ENCODE assay signal across 8 cellular contexts in the genomic region with DNA sequence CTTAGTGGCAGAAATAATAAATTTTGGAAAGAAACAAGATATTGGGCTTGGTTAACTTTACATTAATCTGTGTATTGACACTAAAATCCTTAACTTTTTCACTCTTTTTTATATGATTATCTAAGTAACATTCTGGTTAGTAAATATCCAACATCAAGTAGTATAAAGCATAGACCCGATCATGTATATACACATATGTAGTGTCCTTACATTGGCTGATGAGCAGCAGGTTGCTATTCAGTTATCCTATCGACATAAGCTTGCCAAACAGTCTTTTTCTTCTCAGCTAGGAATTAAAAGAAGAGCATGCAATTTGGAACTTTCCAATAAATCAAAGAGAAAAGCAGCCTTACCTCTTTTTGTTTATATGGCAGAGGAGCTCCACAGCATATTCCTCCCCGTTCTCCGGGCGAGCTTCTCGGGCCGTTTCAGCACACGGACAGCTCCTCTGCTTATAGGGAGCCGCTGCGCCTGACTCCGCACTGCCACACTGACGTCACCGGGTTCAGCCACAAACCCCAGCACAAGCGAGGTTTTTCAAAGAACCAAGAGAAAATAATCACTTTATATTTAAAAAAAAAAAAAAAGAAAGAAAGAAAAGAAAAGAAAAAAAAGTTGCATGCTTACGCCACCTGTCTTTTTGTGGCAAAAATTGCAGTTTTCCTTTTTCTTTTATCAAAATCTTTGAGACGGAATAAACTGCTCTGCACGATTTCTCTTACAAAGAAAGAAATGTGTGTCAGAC. TPM values are rescaled to one million over a fixed set of nuclear protein-coding genes. Genes with fewer than 3 reads are reported as not detected.
DNase-seq lines count a peak whose midpoint lies in the region; ATAC-seq and TF ChIP-seq lines count a peak whose summit lies in the region.

Gene SCG2, minus strand, starts transcription at position 430 of the 745 bp plus-strand sequence. CDS start 3,079 bp downstream, outside the sequence.

- no peaks in the 10 kb centered on the region for H3K36me3 ChIP-seq in OCI-LY1 (ENCODE audit: insufficient read depth, low read length)
- no peaks in the 10 kb centered on the region for H3K36me3 ChIP-seq in sigmoid colon

- H3K27me3 ChIP-seq in OCI-LY1 (ENCODE audit: insufficient read depth, low read length) = no peaks in the 10 kb centered on the region
- H3K27me3 ChIP-seq in sigmoid colon = no peaks in the 10 kb centered on the region

- TF ChIP-seq CTCF in Calu3 (IDR thresholded peaks at IDR 0.05; ENCODE audit: unreplicated experiment) = no peak
- TF ChIP-seq CTCF in OCI-LY1 (IDR thresholded peaks at IDR 0.05; ENCODE audit: low read length) = peak; percentile 31; the same call in 1 of the 2 replicates
- peak; percentile 46 for TF ChIP-seq CTCF in astrocyte of the spinal cord (IDR thresholded peaks at IDR 0.05; ENCODE audit: low read depth, low read length)
- no peak for TF ChIP-seq CTCF in sigmoid colon (IDR thresholded peaks at IDR 0.05)

- no peaks in the 10 kb centered on the region for H3K9me2 ChIP-seq in OCI-LY1 (ENCODE audit: low read depth, low read length)

- no peaks in the 10 kb centered on the region for H3K9me3 ChIP-seq in OCI-LY1 (ENCODE audit: low read length)
- H3K9me3 ChIP-seq in sigmoid colon = no peaks in the 10 kb centered on the region

- H3K9ac ChIP-seq in OCI-LY1 (ENCODE audit: low read length) = no peak within 1 kb of the TSS

- in situ Hi-C loops in astrocyte of the spinal cord (cut with HindIII; ENCODE audit: low sequenced_read_pairs) = no loop called here

- no peak for TF ChIP-seq POLR2A in sigmoid colon (IDR thresholded peaks at IDR 0.05)

- no peaks in the 10 kb centered on the region for H3K36me3 Mint-ChIP-seq in Calu3 (ENCODE audit: insufficient read depth, unreplicated experiment)

- no peak within 1 kb of the TSS for H3K27ac Mint-ChIP-seq in Calu3 (ENCODE audit: unreplicated experiment)

- H3K4me2 ChIP-seq in OCI-LY1 (ENCODE audit: low read length) = no peak within 1 kb of the TSS

- H4K20me1 ChIP-seq in OCI-LY1 (ENCODE audit: insufficient read depth, low read length) = no peaks in the 10 kb centered on the region

- no peaks in the 10 kb centered on the region for H3K79me2 ChIP-seq in OCI-LY1 (ENCODE audit: insufficient read depth, low read length)

- H3K4me1 ChIP-seq in OCI-LY1 (ENCODE audit: insufficient read depth, low read length, severe bottlenecking) (no peaks in the 10 kb centered on the region), sigmoid colon (peaks cover 0 to 4% (median 0%) of the 10 kb centered on the region in 4 donors)

- BruUV-seq in Calu3 (replicated peaks; lab: Mats Ljungman, UMichigan) = no TSS peak

- H3F3A ChIP-seq in OCI-LY1 (ENCODE audit: insufficient read depth, low read length) = no peaks in the 10 kb centered on the region

- no peak for TF ChIP-seq EP300 in sigmoid colon (IDR thresholded peaks at IDR 0.05)

- WGBS in sigmoid colon, 2 donors = 9 to 12% methylated on average over 17 of the region's 17 CpGs

- DNase-seq in Calu3 = peak; percentile 75
- DNase-seq in HuH-7 (ENCODE audit: low spot score) = peak; percentile 52
- DNase-seq in astrocyte of the spinal cord (ENCODE audit: low read depth, low spot score) = peak; percentile 96
- DNase-seq in hippocampal formation (lab: John Stamatoyannopoulos, UW) = peak; percentile 8 to 69
- DNase-seq in sigmoid colon = peak; percentile 80

- CTCF ChIA-PET in Calu3 (lab: Charles Lee) = interaction anchor here (0.6 to 1.3 kb wide), 10 partner anchors 13 to 1779 kb away, joined by 3 to 7 read pairs (median 4); no protein-coding TSS in a partner anchor

- H3K4me3 Mint-ChIP-seq in Calu3 (ENCODE audit: low read depth, unreplicated experiment) = peak within 1 kb of the TSS; percentile 8

- ATAC-seq in GM21360 (IDR thresholded peaks at IDR 0.05; ENCODE audit: unreplicated experiment) (peak; percentile 75), GM19328 (IDR thresholded peaks at IDR 0.05; ENCODE audit: unreplicated experiment) (no peak)

- H3K27me3 Mint-ChIP-seq in Calu3 (ENCODE audit: unreplicated experiment) = no peaks in the 10 kb centered on the region

- no peak within 1 kb of the TSS for H2AFZ ChIP-seq in OCI-LY1 (ENCODE audit: low read length)

- no peak within 1 kb of the TSS for H3K27ac ChIP-seq in OCI-LY1 (ENCODE audit: low read depth, low read length, poor library complexity, severe bottlenecking)
- H3K27ac ChIP-seq in sigmoid colon = no peak within 1 kb of the TSS

- intact Hi-C loops in Calu3 (cut with micrococcal nuclease; ENCODE audit: unreplicated experiment) (loop anchor here (1.0 kb wide), 1 partner anchor 143 kb away; no protein-coding TSS in a partner anchor), sigmoid colon (cut with DNase I) (no loop called here)

- H3K4me3 ChIP-seq in OCI-LY1 (ENCODE audit: low read depth, low read length, poor library complexity, severe bottlenecking) = no peak within 1 kb of the TSS
- peak within 1 kb of the TSS; percentile 21 for H3K4me3 ChIP-seq in astrocyte of the spinal cord (ENCODE audit: low read depth, low read length)
- no peak within 1 kb of the TSS for H3K4me3 ChIP-seq in sigmoid colon

- H3K4me1 Mint-ChIP-seq in Calu3 (ENCODE audit: low read depth, unreplicated experiment) = no peaks in the 10 kb centered on the region

- H3K9me3 Mint-ChIP-seq in Calu3 (ENCODE audit: low read depth, unreplicated experiment) = no peaks in the 10 kb centered on the region

RNA-seq across cellular contexts. Expression of gene SCG2, which starts in this region (rescaled TPM):
- total RNA-seq in Calu3 (2022) (0.52 and 0.56 TPM in 2 replicates), sigmoid colon (10 to 100 TPM in 3 of 4 donors, 1 to 10 TPM in 1; 8.4 to 16.8 (median 12.3) TPM)
- 1 to 10 TPM in 2 of 3 donors, not detected in 1; 1.8 to 6.7 TPM for polyA plus RNA-seq in sigmoid colon

Comparison
In these comparisons a context has a peak if more than half of its experiments do, and no peak if none do; other contexts are left out.
1. Peak in DNase-seq in Calu3; RNA of the gene not detected or under 1 TPM.
2. DNase-seq: peak in every context shown above with its lines; median percentile 96 in astrocyte of the spinal cord; 80 in sigmoid colon; 75 in Calu3; 52 in HuH-7; 38 in hippocampal formation.
3. CTCF ChIP-seq: peak in OCI-LY1 (single experiment) and astrocyte of the spinal cord (single experiment); none in Calu3 (single experiment) and sigmoid colon (0 of 4).